Comparison of ENCODE assay signal across 8 cellular contexts in the genomic region with DNA sequence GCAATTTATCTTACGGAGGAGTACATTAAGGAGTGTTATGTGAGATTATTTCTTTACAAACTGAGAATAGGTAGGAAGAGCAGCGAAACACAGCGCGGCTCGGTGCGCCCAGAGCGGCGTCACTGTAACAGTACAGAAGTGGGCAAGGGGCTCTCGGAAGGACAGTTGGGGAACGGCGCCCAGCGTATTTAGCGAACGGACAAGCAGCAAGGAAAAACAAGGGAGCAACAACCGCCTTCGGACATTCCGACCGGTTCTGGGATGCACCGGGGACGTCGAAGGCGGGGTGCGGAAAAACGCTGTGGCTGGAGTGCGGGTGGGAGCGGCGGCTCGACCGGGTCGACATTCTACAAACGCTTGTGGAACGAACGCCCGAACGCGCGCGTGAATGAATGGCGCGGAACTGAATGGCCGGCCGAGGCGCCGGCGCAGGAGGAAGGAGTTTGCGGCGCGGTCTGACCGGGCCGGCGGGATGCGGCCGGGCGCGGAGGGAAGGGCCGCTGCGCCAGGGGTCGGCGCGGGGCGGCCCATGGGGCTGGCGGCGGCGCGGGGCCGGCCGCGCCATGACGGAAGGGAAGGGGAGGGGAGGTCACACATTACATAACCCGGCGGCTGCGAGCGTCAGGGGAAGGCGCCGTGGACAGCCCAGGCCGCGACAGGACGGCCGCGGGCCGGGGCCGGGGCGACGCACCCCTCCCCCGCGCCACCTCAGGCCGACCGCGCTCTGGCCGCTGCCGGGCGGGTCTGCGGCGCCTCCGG. TPM values are rescaled to one million over a fixed set of nuclear protein-coding genes. Genes with fewer than 3 reads are reported as not detected.
A peak's percentile ranks its signal among the peaks of the same experiment; 100 is the strongest.
DNase-seq lines count a peak whose midpoint lies in the region; ATAC-seq, FAIRE-seq and TF ChIP-seq lines count a peak whose summit lies in the region.

No MANE protein-coding gene starts in this region.

- no peak for TF ChIP-seq RAD21 in A549 (conservative IDR thresholded peaks at IDR 0.05 in 1 of 2, IDR thresholded peaks at IDR 0.05 in 1 of 2)

- DNase-seq in A549 (ENCODE audit: low read depth in 1 of 2, low spot score in 1 of 2) = peak; percentile 44 to 69
- DNase-seq in NOMO-1 (lab: John Stamatoyannopoulos, UW; ENCODE audit: unreplicated experiment in 2 of 2) = peak; percentile 35 to 63
- peak; percentile 6 to 33 for DNase-seq in activated T-helper 1 cell treated with anti-CD3 and anti-CD28 coated beads, Interleukin-2, amount 50 U/mL, for 16 hours (ENCODE audit: low read depth in 1 of 2, low spot score in 1 of 2)
- peak; percentile 41 for DNase-seq in fibroblast of mammary gland (ENCODE audit: low read depth)
- peak; percentile 20 to 59 (median 46) for DNase-seq in naive thymus-derived CD4-positive, alpha-beta T cell
- peak in 47 of 49 donors; percentile 9 to 81 (median 61) for DNase-seq in substantia nigra (lab: John Stamatoyannopoulos, UW)

- peaks cover 0 to 6% (median 0%) of the 10 kb centered on the region in 11 donors for H3K9me3 Mint-ChIP-seq in naive thymus-derived CD4-positive, alpha-beta T cell

- intact Hi-C loops in naive thymus-derived CD4-positive, alpha-beta T cell (cut with micrococcal nuclease) = loop anchor here in 1 of 2 donors (5.0 to 10.0 kb wide), 2 partner anchors 64 to 1497 kb away; no protein-coding TSS in a partner anchor

- H3K4me3 ChIP-seq in A549 (peak overlapping the region; percentile 87), fibroblast of mammary gland (ENCODE audit: control insufficient read depth, low read depth, low read length) (peak overlapping the region; percentile 86)
- peak overlapping the region; percentile 85 for H3K4me3 ChIP-seq in naive thymus-derived CD4-positive, alpha-beta T cell (ENCODE audit: low read length)

- TF ChIP-seq POLR2A in A549 (IDR thresholded peaks at IDR 0.05; ENCODE audit: low read length) = no peak; the same call in 1 of the 2 replicates

- ATAC-seq in A549 = peak; percentile 43 to 78
- peak; percentile 15 for ATAC-seq in GM18519 (IDR thresholded peaks at IDR 0.05; ENCODE audit: low FRiP score, unreplicated experiment)
- ATAC-seq in HG03039 (IDR thresholded peaks at IDR 0.05; ENCODE audit: unreplicated experiment) = peak; percentile 25
- ATAC-seq in naive thymus-derived CD4-positive, alpha-beta T cell = peak; percentile 27

- no peaks in the 10 kb centered on the region for H3K36me3 ChIP-seq in naive thymus-derived CD4-positive, alpha-beta T cell (ENCODE audit: control insufficient read depth in 2 of 3, insufficient read depth in 3 of 3, low read length in 3 of 3)

- FAIRE-seq in A549 (lab: Jason Lieb, UNC) = no peak

- H3K27me3 ChIP-seq in naive thymus-derived CD4-positive, alpha-beta T cell (ENCODE audit: control insufficient read depth in 2 of 2, insufficient read depth in 2 of 2, low read length in 2 of 2) = no peaks in the 10 kb centered on the region

- H3K4me2 ChIP-seq in A549 = peak overlapping the region; percentile 83

- peaks cover 0 to 5% (median 3%) of the 10 kb centered on the region in 5 donors for H3K36me3 Mint-ChIP-seq in naive thymus-derived CD4-positive, alpha-beta T cell

- peaks cover 27 to 53% (median 44%) of the 10 kb centered on the region in 7 donors for H3K4me1 Mint-ChIP-seq in naive thymus-derived CD4-positive, alpha-beta T cell

- no peaks in the 10 kb centered on the region for H3K9me3 ChIP-seq in A549
- no peaks in the 10 kb centered on the region for H3K9me3 ChIP-seq in naive thymus-derived CD4-positive, alpha-beta T cell (ENCODE audit: control insufficient read depth in 2 of 3, low read length in 3 of 3)

- H3K27me3 Mint-ChIP-seq in naive thymus-derived CD4-positive, alpha-beta T cell = no peaks in the 10 kb centered on the region

- WGBS in A549 (ENCODE audit: missing lambda C conversion rate) = under 1% methylated on average over 44 of the region's 95 CpGs

- peak overlapping the region; percentile 96 to 100 (median 98) for H3K27ac Mint-ChIP-seq in naive thymus-derived CD4-positive, alpha-beta T cell

- no peak for TF ChIP-seq CTCF in A549 (IDR thresholded peaks at IDR 0.05)
- TF ChIP-seq CTCF in fibroblast of mammary gland (conservative IDR thresholded peaks at IDR 0.05; ENCODE audit: control insufficient read depth, insufficient read depth, low read depth, low read length) = no peak

- peak overlapping the region; percentile 97 to 100 for H3K27ac ChIP-seq in A549
- peak overlapping the region; percentile 83 for H3K27ac ChIP-seq in naive thymus-derived CD4-positive, alpha-beta T cell (ENCODE audit: low read depth, low read length)
- H3K27ac ChIP-seq in substantia nigra (ENCODE audit: low read depth, low read length, poor library complexity, severe bottlenecking) = peak overlapping the region; percentile 92

- peaks cover 21% of the 10 kb centered on the region for H3K4me1 ChIP-seq in A549
- peaks cover 0 to 14% of the 10 kb centered on the region in 2 donors for H3K4me1 ChIP-seq in naive thymus-derived CD4-positive, alpha-beta T cell (ENCODE audit: control insufficient read depth in 2 of 2, insufficient read depth in 2 of 2, low read length in 2 of 2)

- CTCF ChIA-PET in A549 (lab: Yijun Ruan, JAX) = no interaction called here
- CTCF ChIA-PET in naive thymus-derived CD4-positive, alpha-beta T cell (lab: Charles Lee) = no interaction called here

- POLR2A ChIA-PET in A549 (lab: Yijun Ruan, JAX) = no interaction called here
- POLR2A ChIA-PET in naive thymus-derived CD4-positive, alpha-beta T cell (lab: Charles Lee) = no interaction called here

- H3K4me3 Mint-ChIP-seq in naive thymus-derived CD4-positive, alpha-beta T cell = peak overlapping the region; percentile 88 to 100 (median 97)

- no peak for TF ChIP-seq EP300 in A549 (IDR thresholded peaks at IDR 0.05)

TF ChIP-seq in A549, 52 proteins besides CTCF, POLR2A, EP300 and RAD21:
- TF ChIP-seq RFX5 (IDR thresholded peaks at IDR 0.05) = no peak
- no peak for TF ChIP-seq RCOR1 (IDR thresholded peaks at IDR 0.05; ENCODE audit: low read depth, low read length)
- TF ChIP-seq NPAS2 (CRISPR knock-in tag; IDR thresholded peaks at IDR 0.05; ENCODE audit: borderline replicate concordance) = no peak
- 0 out of 4 replicates have a peak, but pooled peaks have one; percentile 14 to 22 for TF ChIP-seq CEBPB (IDR thresholded peaks at IDR 0.05)
- no peak for TF ChIP-seq POLR2AphosphoS2 (conservative IDR thresholded peaks at IDR 0.05; ENCODE audit: low read length)
- no peak for TF ChIP-seq HDAC2 (IDR thresholded peaks at IDR 0.05)

RNA-seq across cellular contexts. Expression of gene REV1, which starts 0.6 kb away (rescaled TPM):
- polyA plus RNA-seq in A549 (2011; rRNA removed) (36.0 and 36.2 TPM in 2 replicates), A549 (2017; fragmentation: RNase III; extraction: RNeasy Plus Mini Kit Qiagen cat#74134 plus additional on column Dnase treatment) (12.8 to 13.4 TPM (median 13.3 TPM) in 3 replicates)
- 8.6 and 9.9 TPM in 2 replicates for polyA plus RNA-seq in A549 (2012; cell fraction: cytosol; rRNA removed)
- 11.9 and 14.1 TPM in 2 replicates for polyA plus RNA-seq in A549 (2012; cell fraction: nucleus; rRNA removed)
- polyA minus RNA-seq in A549 (2011; rRNA and poly(A)+ RNA removed) = 38.8 and 51.0 TPM in 2 replicates
- total RNA-seq in naive thymus-derived CD4-positive, alpha-beta T cell = 10 to 100 TPM; 40.9 to 72.5 (median 54.7) TPM
- 10 to 100 TPM; 23.1 to 27.0 TPM for polyA plus RNA-seq in naive thymus-derived CD4-positive, alpha-beta T cell

Comparison
In these comparisons a context has a peak if more than half of its experiments do, and no peak if none do; other contexts are left out.
1. Peak in every context shown above with its lines: DNase-seq, ATAC-seq, H3K4me3 ChIP-seq and H3K27ac ChIP-seq.